In the genomic region with DNA sequence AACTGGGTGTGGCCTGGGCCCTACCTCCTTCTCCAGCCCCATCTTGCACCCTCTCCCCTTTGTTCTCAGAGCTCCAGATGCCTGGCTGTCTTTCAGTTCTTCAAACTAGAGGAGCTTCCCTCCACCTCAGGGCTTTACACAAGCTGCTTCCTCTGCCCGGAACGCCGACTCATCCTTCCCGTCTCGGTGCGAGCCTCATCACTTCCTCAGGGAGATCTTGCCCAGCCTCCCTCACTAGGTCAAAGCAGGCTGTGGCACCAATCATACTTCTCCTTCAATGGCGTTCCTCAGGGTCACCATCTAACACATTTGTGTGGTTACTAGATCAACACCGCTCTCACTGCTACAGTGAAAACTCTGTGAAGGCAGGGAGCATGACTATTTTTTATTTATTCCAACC, we compare ENCODE assay signal across 9 cellular contexts. TPM values are rescaled to one million over a fixed set of nuclear protein-coding genes. Genes with fewer than 3 reads are reported as not detected.
DNase-seq lines count a peak whose midpoint lies in the region; ATAC-seq and TF ChIP-seq lines count a peak whose summit lies in the region.
"Had no signal": no experiment of that assay in that cellular context is flagged by ENCODE, and none has a peak within 500 bp of the region (broad histone marks: within the 10 kb centered on the region; RNA-seq: fewer than 3 reads in every experiment).

No MANE protein-coding gene starts in this region.

- H3K4me1 Mint-ChIP-seq in CD4-positive, alpha-beta memory T cell: peaks cover 13 to 27% (median 23%) of the 10 kb centered on the region in 4 donors

- 0 out of 2 replicates have a peak, but pooled peaks cover 4% of the 10 kb centered on the region for H3F3A ChIP-seq in GM23248 (ENCODE audit: insufficient read depth)
- peaks cover 6% of the 10 kb centered on the region for H3F3A ChIP-seq in SK-N-SH (replicated peaks; ENCODE audit: insufficient read depth)

- H3K27ac ChIP-seq in GM23248 (peak overlapping the region; percentile 23; the same call in 1 of the 2 replicates), SK-N-SH (ENCODE audit: low read depth in 2 of 2, low read length in 1 of 2) (peak overlapping the region in 1 of 2 experiments; percentile 45; a peak in 1 of 4 replicates), gastrocnemius medialis (no peak overlapping the region), prostate gland (no peak overlapping the region)
- H3K27ac ChIP-seq in CD4-positive, alpha-beta memory T cell (ENCODE audit: low read depth, low read length): no peak overlapping the region

- ATAC-seq in gastrocnemius medialis (no peak), GM18870 (IDR thresholded peaks at IDR 0.05; ENCODE audit: unreplicated experiment) (no peak)

- no peaks in the 10 kb centered on the region for H3K9me3 ChIP-seq in GM23248 (ENCODE audit: low read depth)
- H3K9me3 ChIP-seq in SK-N-SH: no peaks in the 10 kb centered on the region
- no peaks in the 10 kb centered on the region for H3K9me3 ChIP-seq in gastrocnemius medialis
- no peaks in the 10 kb centered on the region for H3K9me3 ChIP-seq in prostate gland
- H3K9me3 ChIP-seq in CD4-positive, alpha-beta memory T cell (ENCODE audit: control insufficient read depth in 1 of 2, low read length in 2 of 2): no peaks in the 10 kb centered on the region

- DNase-seq in GM23248: peak; percentile 73
- no peak for DNase-seq in SK-N-SH
- DNase-seq in fibroblast of the aortic adventitia (ENCODE audit: low read depth): peak; percentile 73
- DNase-seq in gastrocnemius medialis: peak; percentile 31 to 41
- DNase-seq in prostate gland (ENCODE audit: low spot score): no peak
- no peak for DNase-seq in putamen (ENCODE audit: low spot score)
- no peak for DNase-seq in CD4-positive, alpha-beta memory T cell
- DNase-seq: activated effector memory CD4-positive, alpha-beta T cell treated with anti-CD3 and anti-CD28 coated beads, Interleukin-2, amount 50 U/mL, for 16 hours had no signal

- no peaks in the 10 kb centered on the region for H3K27me3 Mint-ChIP-seq in CD4-positive, alpha-beta memory T cell

- intact Hi-C loops in gastrocnemius medialis (cut with DNase I; ENCODE audit: low total_unique reads) (no loop called here), prostate gland (cut with DNase I) (loop anchor here (2.0 to 5.0 kb wide), 2 partner anchors 55 to 381 kb away; no protein-coding TSS in a partner anchor)
- intact Hi-C loops in CD4-positive, alpha-beta memory T cell (cut with micrococcal nuclease): loop anchor here (5.0 kb wide), 1 partner anchor 56 kb away; a partner anchor contains a TSS

- H3K4me3 ChIP-seq in GM23248 (no peak overlapping the region), SK-N-SH (ENCODE audit: low read depth in 2 of 2, low read length in 1 of 2) (no peak overlapping the region), fibroblast of the aortic adventitia (ENCODE audit: low read depth, low read length) (no peak overlapping the region), gastrocnemius medialis (no peak overlapping the region), prostate gland (no peak overlapping the region)
- H3K4me3 ChIP-seq in CD4-positive, alpha-beta memory T cell (ENCODE audit: low read length in 2 of 2): no peak overlapping the region

- H3K4me3 Mint-ChIP-seq in CD4-positive, alpha-beta memory T cell: peak overlapping the region in 3 of 8 donors; percentile 3 to 37 (median 23)

- H3K9me2 ChIP-seq in GM23248 (ENCODE audit: insufficient read depth): no peaks in the 10 kb centered on the region
- no peaks in the 10 kb centered on the region for H3K9me2 ChIP-seq in SK-N-SH

- TF ChIP-seq POLR2A in gastrocnemius medialis (IDR thresholded peaks at IDR 0.05) (no peak), prostate gland (IDR thresholded peaks at IDR 0.05) (no peak)

- H3K4me1 ChIP-seq in GM23248 (ENCODE audit: insufficient read depth): peaks cover 29% of the 10 kb centered on the region
- H3K4me1 ChIP-seq in SK-N-SH (ENCODE audit: control insufficient read depth in 1 of 2, insufficient read depth in 2 of 2, low read depth in 1 of 2, low read length in 1 of 2): peaks cover 10 to 24% of the 10 kb centered on the region in 2 experiments; a peak in 3 of 4 replicates
- H3K4me1 ChIP-seq in gastrocnemius medialis: peaks cover 0 to 4% of the 10 kb centered on the region in 2 donors
- H3K4me1 ChIP-seq in prostate gland (replicated peaks): no peaks in the 10 kb centered on the region
- peaks cover 10% of the 10 kb centered on the region for H3K4me1 ChIP-seq in CD4-positive, alpha-beta memory T cell (ENCODE audit: insufficient read depth, low read length)

- H3K9ac ChIP-seq in GM23248: no peak overlapping the region
- 0 out of 2 replicates have a peak overlapping the region, but pooled peaks have one; percentile 6 for H3K9ac ChIP-seq in SK-N-SH

- H4K20me1 ChIP-seq in GM23248 (ENCODE audit: insufficient read depth) (no peaks in the 10 kb centered on the region), SK-N-SH (ENCODE audit: insufficient read depth) (no peaks in the 10 kb centered on the region)

- H3K79me2 ChIP-seq in GM23248 (ENCODE audit: insufficient read depth) (no peaks in the 10 kb centered on the region), SK-N-SH (ENCODE audit: insufficient read depth) (no peaks in the 10 kb centered on the region)

- TF ChIP-seq RAD21 in SK-N-SH (IDR thresholded peaks at IDR 0.05; ENCODE audit: low read length): no peak

- TF ChIP-seq EP300 in SK-N-SH (IDR thresholded peaks at IDR 0.05; ENCODE audit: borderline replicate concordance in 1 of 2, low read depth in 1 of 2, low read length in 1 of 2): no peak

- H3K9me3 Mint-ChIP-seq in CD4-positive, alpha-beta memory T cell: no peaks in the 10 kb centered on the region

- H3K27me3 ChIP-seq in GM23248 (replicated peaks; ENCODE audit: insufficient read depth): no peaks in the 10 kb centered on the region
- no peaks in the 10 kb centered on the region for H3K27me3 ChIP-seq in SK-N-SH (ENCODE audit: insufficient read depth)
- H3K27me3 ChIP-seq in gastrocnemius medialis: no peaks in the 10 kb centered on the region
- no peaks in the 10 kb centered on the region for H3K27me3 ChIP-seq in prostate gland (replicated peaks; ENCODE audit: insufficient read depth)
- H3K27me3 ChIP-seq in CD4-positive, alpha-beta memory T cell (ENCODE audit: insufficient read depth, low read length): no peaks in the 10 kb centered on the region

- CTCF ChIA-PET in SK-N-SH (lab: Yijun Ruan, JAX): no interaction called here
- CTCF ChIA-PET in CD4-positive, alpha-beta memory T cell (lab: Charles Lee; ENCODE audit: partially characterized antibody): interaction anchor here (1.6 kb wide), 1 partner anchor 383 kb away, joined by 7 read pairs; no protein-coding TSS in a partner anchor

- H2AFZ ChIP-seq in GM23248 (peak overlapping the region; percentile 59), SK-N-SH (ENCODE audit: low read depth) (peak overlapping the region; percentile 80)

- H3K4me2 ChIP-seq in GM23248 (ENCODE audit: unreplicated experiment) (peak overlapping the region; percentile 26), SK-N-SH (peak overlapping the region; percentile 53; the same call in 1 of the 2 replicates)

- no peaks in the 10 kb centered on the region for H3K36me3 ChIP-seq in GM23248 (ENCODE audit: low read depth)
- no peaks in the 10 kb centered on the region for H3K36me3 ChIP-seq in SK-N-SH (replicated peaks in 1 of 2; ENCODE audit: control insufficient read depth in 1 of 2, insufficient read depth in 2 of 2, low read length in 1 of 2)
- no peaks in the 10 kb centered on the region for H3K36me3 ChIP-seq in gastrocnemius medialis
- H3K36me3 ChIP-seq in prostate gland: no peaks in the 10 kb centered on the region
- no peaks in the 10 kb centered on the region for H3K36me3 ChIP-seq in CD4-positive, alpha-beta memory T cell (ENCODE audit: insufficient read depth, low read length)

- POLR2A ChIA-PET in SK-N-SH (lab: Yijun Ruan, JAX): no interaction called here
- POLR2A ChIA-PET in CD4-positive, alpha-beta memory T cell (lab: Charles Lee; ENCODE audit: partially characterized antibody): interaction anchor here (0.6 to 1.0 kb wide), 2 partner anchors 20 to 94 kb away, joined by 3 read pairs; no protein-coding TSS in a partner anchor

- H3K27ac Mint-ChIP-seq in CD4-positive, alpha-beta memory T cell: peak overlapping the region in 3 of 7 donors; percentile 35 to 84 (median 76)

- 45 to 67% methylated on average over 8 of the region's 8 CpGs for WGBS in GM23248 (ENCODE audit: low coverage in 1 of 2, low lambda C conversion rate in 2 of 2, missing lambda C conversion rate in 2 of 2), 2 experiments
- 54% methylated on average over 8 of the region's 8 CpGs for WGBS in SK-N-SH (ENCODE audit: low lambda C conversion rate)
- 80% methylated on average over 8 of the region's 8 CpGs for WGBS in prostate gland

- H3K36me3 Mint-ChIP-seq in CD4-positive, alpha-beta memory T cell: no peaks in the 10 kb centered on the region

- no peak for TF ChIP-seq CTCF in SK-N-SH (IDR thresholded peaks at IDR 0.05)
- TF ChIP-seq CTCF in fibroblast of the aortic adventitia (IDR thresholded peaks at IDR 0.05; ENCODE audit: insufficient read depth, low read length): no peak
- TF ChIP-seq CTCF in gastrocnemius medialis (IDR thresholded peaks at IDR 0.05 in 4 of 5, conservative IDR thresholded peaks at IDR 0.05 in 1 of 5): no peak
- TF ChIP-seq CTCF in prostate gland (IDR thresholded peaks at IDR 0.05): no peak

- in situ Hi-C loops in GM23248 (cut with MboI): no loop called here
- in situ Hi-C loops in gastrocnemius medialis (cut with MboI; ENCODE audit: low sequenced_read_pairs in 4 of 4): no loop called here

TF ChIP-seq in SK-N-SH, 30 proteins besides CTCF, POLR2A, EP300 and RAD21 (continues in another document):
- TF ChIP-seq TAF1 (IDR thresholded peaks at IDR 0.05; ENCODE audit: borderline replicate concordance, low read depth, low read length): peak; percentile 25; the same call in 1 of the 2 replicates
- TF ChIP-seq, protein P1, sequence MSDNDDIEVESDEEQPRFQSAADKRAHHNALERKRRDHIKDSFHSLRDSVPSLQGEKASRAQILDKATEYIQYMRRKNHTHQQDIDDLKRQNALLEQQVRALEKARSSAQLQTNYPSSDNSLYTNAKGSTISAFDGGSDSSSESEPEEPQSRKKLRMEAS (IDR thresholded peaks at IDR 0.05; ENCODE audit: low read depth): no peak; the same call in 1 of the 2 replicates
- peak; percentile 23; the same call in 1 of the 2 replicates for TF ChIP-seq TCF12 (IDR thresholded peaks at IDR 0.05)

RNA-seq across cellular contexts. Expression of a gene that starts 56.2 kb away (rescaled TPM):
- 3.9 and 4.8 TPM in 2 replicates for total RNA-seq in GM23248 (2014; rRNA removed; shearing (Covaris generic))
- polyA plus RNA-seq in GM23248 (2016; fragmentation: Nextera tagmentation; extraction: Ambion mirVana) (0.96 and 1.5 TPM in 2 replicates), SK-N-SH (2012; rRNA removed) (7.4 and 9.8 TPM in 2 replicates)
- polyA plus RNA-seq in SK-N-SH (2012; cell fraction: cytosol; rRNA removed): 5.8 and 6.4 TPM in 2 replicates
- 13.4 and 24.6 TPM in 2 replicates for polyA plus RNA-seq in SK-N-SH (2012; cell fraction: nucleus; rRNA removed)
- total RNA-seq in fibroblast of the aortic adventitia (ENCODE audit: low replicate concordance) (3.1 and 6.9 TPM in 2 replicates), gastrocnemius medialis (1 to 10 TPM; 1.9 to 4.0 (median 3.0) TPM), prostate gland (10 to 100 TPM in 1 of 2 donors, 1 to 10 TPM in 1; 8.7 to 13.7 TPM)
- total RNA-seq in CD4-positive, alpha-beta memory T cell: 10 to 100 TPM; 10.3 to 11.3 TPM
- polyA plus RNA-seq in CD4-positive, alpha-beta memory T cell: under 1 TPM; 0.23 to 0.68 TPM

Comparison
In these comparisons a context has a peak if more than half of its experiments do, and no peak if none do; other contexts are left out.
1. DNase-seq: peak in GM23248 (single experiment), fibroblast of the aortic adventitia (single experiment) and gastrocnemius medialis (2 of 2); none in SK-N-SH (single experiment), prostate gland (single experiment), putamen (single experiment) and CD4-positive, alpha-beta memory T cell (0 of 5).